In the genomic region with DNA sequence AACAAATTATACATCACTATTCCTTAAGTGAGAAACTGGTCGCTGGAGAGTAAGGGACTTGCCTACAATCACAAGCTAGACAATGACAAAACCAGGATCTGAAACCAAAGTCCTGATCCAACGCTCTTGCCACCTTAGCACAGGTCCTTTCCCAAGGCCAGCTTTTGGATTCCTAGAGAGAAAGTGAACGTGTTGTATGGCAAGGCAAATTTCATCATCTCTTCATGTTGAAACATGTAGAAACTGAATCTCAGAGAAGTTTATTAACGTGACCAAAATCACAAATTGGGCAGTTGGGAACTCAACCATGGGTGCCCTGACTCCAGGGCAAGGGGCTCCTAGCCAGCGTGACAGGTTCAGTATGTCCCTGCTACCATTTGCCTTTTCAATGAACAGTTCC, we compare ENCODE assay signal across 25 cellular contexts.
"Had no signal": no experiment of that assay in that cellular context is flagged by ENCODE, and none has a peak within 500 bp of the region (broad histone marks: within the 10 kb centered on the region; RNA-seq: fewer than 3 reads in every experiment).

No MANE protein-coding gene starts in this region.

- DNase-seq: dermis blood vessel endothelial cell; dorsolateral prefrontal cortex; effector CD4-positive, alpha-beta T cell; effector memory CD4-positive, alpha-beta T cell; erythroblast; esophagus squamous epithelium; foreskin fibroblast; foreskin melanocyte; gastrocnemius medialis; glutamatergic neuron; head of caudate nucleus; heart right ventricle; hippocampal formation; left cardiac atrium; left lung; left ventricle myocardium superior; lower lobe of right lung; mucosa of descending colon; naive B cell; naive thymus-derived CD8-positive, alpha-beta T cell had no signal

- H3K27ac Mint-ChIP-seq: memory B cell; mesothelial cell of epicardium; naive B cell; naive thymus-derived CD8-positive, alpha-beta T cell had no signal

- H3K27me3 ChIP-seq: dorsolateral prefrontal cortex, esophagus squamous epithelium, gastrocnemius medialis, heart right ventricle, left lung had no signal

- ATAC-seq: esophagus mucosa; gastrocnemius medialis; heart right ventricle; left cardiac atrium; left lung; left ventricle myocardium superior; lower lobe of right lung; mucosa of descending colon; naive thymus-derived CD8-positive, alpha-beta T cell had no signal

- H3K36me3 Mint-ChIP-seq: memory B cell; mesothelial cell of epicardium; naive B cell; naive thymus-derived CD8-positive, alpha-beta T cell had no signal

- H3K4me1 Mint-ChIP-seq: memory B cell; naive B cell; naive thymus-derived CD8-positive, alpha-beta T cell had no signal

- H3K27me3 Mint-ChIP-seq: memory B cell; naive B cell; naive thymus-derived CD8-positive, alpha-beta T cell had no signal

- H3K4me3 Mint-ChIP-seq: memory B cell; mesothelial cell of epicardium; naive B cell; naive thymus-derived CD8-positive, alpha-beta T cell had no signal

- H3K27ac ChIP-seq: coronary artery, dorsolateral prefrontal cortex, epithelial cell of prostate, esophagus squamous epithelium, gastrocnemius medialis, heart right ventricle, left lung, lower lobe of right lung had no signal

- H3K4me1 ChIP-seq: esophagus squamous epithelium, gastrocnemius medialis, heart right ventricle, left lung, lower lobe of right lung had no signal

- H3K36me3 ChIP-seq: esophagus squamous epithelium, gastrocnemius medialis, heart right ventricle, left lung, lower lobe of right lung had no signal

- H3K4me3 ChIP-seq: coronary artery, dorsolateral prefrontal cortex, esophagus squamous epithelium, gastrocnemius medialis, heart right ventricle, left lung, lower lobe of right lung, mucosa of descending colon had no signal

- H3K9me3 ChIP-seq: esophagus squamous epithelium, gastrocnemius medialis, heart right ventricle, left lung, lower lobe of right lung, mucosa of descending colon had no signal
